ENCODE assay signal across 22 cellular contexts in genomic region chr1:113821916-113822315, GRCh38. TPM values are rescaled to one million over a fixed set of nuclear protein-coding genes. Genes with fewer than 3 reads are reported as not detected.
"Had no signal": no experiment of that assay in that cellular context is flagged by ENCODE, and none has a peak within 500 bp of the region (broad histone marks: within the 10 kb centered on the region; RNA-seq: fewer than 3 reads in every experiment).

No MANE protein-coding gene starts in this region.

- H3K4me1 ChIP-seq: parathyroid adenoma, tibial artery, uterus had no signal

- H3K27me3 Mint-ChIP-seq: activated CD4-positive, alpha-beta T cell treated with anti-CD3 and anti-CD28 coated beads, Interleukin-2, amount 10 ng/mL, durations not matched to agents 7 days and 5 days; naive thymus-derived CD4-positive, alpha-beta T cell; stimulated activated naive B cell treated with anti-CD40 and anti-IgM and Interleukin-4, amounts not matched to agents 10 μg/mL and 1 μg/mL and 100 μg/mL, for 72 hours had no signal

- H3K27ac ChIP-seq: cardiac muscle cell, parathyroid adenoma, tibial artery, uterus had no signal

- H3K4me3 Mint-ChIP-seq: activated CD4-positive, alpha-beta T cell treated with anti-CD3 and anti-CD28 coated beads, Interleukin-2, amount 10 ng/mL, durations not matched to agents 7 days and 5 days; naive thymus-derived CD4-positive, alpha-beta T cell; stimulated activated naive B cell treated with anti-CD40 and anti-IgM and Interleukin-4, amounts not matched to agents 10 μg/mL and 1 μg/mL and 100 μg/mL, for 72 hours; WTC11 had no signal

- H3K4me2 ChIP-seq: SK-N-SH, smooth muscle cell had no signal

- DNase-seq: activated CD4-positive, alpha-beta T cell treated with anti-CD3 and anti-CD28 coated beads, Interleukin-2, amount 10 ng/mL, durations not matched to agents 7 days and 5 days; activated gamma-delta T cell treated with Interleukin-2 at 50 U/mL for 16 hours; amniotic stem cell; dermis blood vessel endothelial cell; effector memory CD4-positive, alpha-beta T cell; foreskin fibroblast; left cardiac atrium; mesendoderm; naive thymus-derived CD4-positive, alpha-beta T cell; SK-N-SH; stimulated activated CD4-positive, alpha-beta T cell treated with anti-CD3 and anti-CD28 coated beads, Interleukin-4, amount 100 ng/mL, for 24 hours; stimulated activated naive B cell treated with anti-CD40 and anti-IgM and Interleukin-4, amounts not matched to agents 10 μg/mL and 1 μg/mL and 100 μg/mL, for 72 hours; substantia nigra; tibial artery; uterus had no signal

- H3K9ac ChIP-seq: parathyroid adenoma, SK-N-SH had no signal

- H3K36me3 ChIP-seq: cardiac muscle cell, tibial artery, uterus had no signal

- H3K36me3 Mint-ChIP-seq: activated naive CD4-positive, alpha-beta T cell treated with anti-CD3 and anti-CD28 coated beads, Interleukin-2, amount 50 U/mL, for 72 hours; WTC11 had no signal

- H3K9me3 ChIP-seq: neutrophil, SK-N-SH, tibial artery, uterus had no signal

- H3K9me2 ChIP-seq: SK-N-SH had no signal

- H3K4me3 ChIP-seq: cardiac muscle cell, smooth muscle cell, tibial artery, uterus had no signal

- H3K79me2 ChIP-seq: parathyroid adenoma had no signal

- H2AFZ ChIP-seq: parathyroid adenoma had no signal

- H3K4me1 Mint-ChIP-seq: activated CD4-positive, alpha-beta T cell treated with anti-CD3 and anti-CD28 coated beads, Interleukin-2, amount 10 ng/mL, durations not matched to agents 7 days and 5 days; stimulated activated naive B cell treated with anti-CD40 and anti-IgM and Interleukin-4, amounts not matched to agents 10 μg/mL and 1 μg/mL and 100 μg/mL, for 72 hours; WTC11 had no signal

- ATAC-seq: left cardiac atrium; naive thymus-derived CD4-positive, alpha-beta T cell; sciatic nerve; stimulated activated naive B cell treated with anti-CD40 and anti-IgM and Interleukin-4, amounts not matched to agents 10 μg/mL and 1 μg/mL and 100 μg/mL, for 72 hours; WTC11 had no signal

- H3K27me3 ChIP-seq: cardiac muscle cell, neutrophil, tibial artery, uterus had no signal

- H3K9me3 Mint-ChIP-seq: activated CD4-positive, alpha-beta T cell treated with anti-CD3 and anti-CD28 coated beads, Interleukin-2, amount 10 ng/mL, durations not matched to agents 7 days and 5 days; activated naive CD4-positive, alpha-beta T cell treated with anti-CD3 and anti-CD28 coated beads, Interleukin-2, amount 50 U/mL, for 72 hours; naive thymus-derived CD4-positive, alpha-beta T cell; stimulated activated naive B cell treated with anti-CD40 and anti-IgM and Interleukin-4, amounts not matched to agents 10 μg/mL and 1 μg/mL and 100 μg/mL, for 72 hours had no signal

- H3K27ac Mint-ChIP-seq: stimulated activated naive B cell treated with anti-CD40 and anti-IgM and Interleukin-4, amounts not matched to agents 10 μg/mL and 1 μg/mL and 100 μg/mL, for 72 hours; WTC11 had no signal

RNA-seq across cellular contexts. Expression of gene PTPN22, which starts 49.6 kb away (rescaled TPM):
- total RNA-seq: cardiac muscle cell, dermis blood vessel endothelial cell, smooth muscle cell, WTC11 had no signal
- polyA plus RNA-seq: cardiac muscle cell, smooth muscle cell had no signal
